Comparison of ENCODE assay signal across 30 cellular contexts in genomic region chr1:161928056-161928455, GRCh38.
"Had no signal": no experiment of that assay in that cellular context is flagged by ENCODE, and none has a peak within 500 bp of the region (broad histone marks: within the 10 kb centered on the region; RNA-seq: fewer than 3 reads in every experiment).

No MANE protein-coding gene starts in this region.

- DNase-seq: activated CD4-positive, alpha-beta memory T cell treated with anti-CD3 and anti-CD28 coated beads, Interleukin-2, amount 10 ng/mL, durations not matched to agents 7 days and 5 days; activated CD4-positive, alpha-beta T cell treated with anti-CD3 and anti-CD28 coated beads for 1 hour; activated CD4-positive, alpha-beta T cell treated with anti-CD3 and anti-CD28 coated beads for 4 hours; activated CD4-positive, alpha-beta T cell treated with anti-CD3 and anti-CD28 coated beads, Interleukin-2, amount 10 ng/mL, durations not matched to agents 7 days and 5 days; activated CD4-positive, alpha-beta T cell treated with anti-CD3 and anti-CD28 coated beads, Interleukin-2, amount 50 U/mL, for 4 hours; activated CD8-positive, alpha-beta memory T cell treated with anti-CD3 and anti-CD28 coated beads, Interleukin-2, amount 50 U/mL, for 48 hours; activated gamma-delta T cell; activated naive CD4-positive, alpha-beta T cell; activated naive CD4-positive, alpha-beta T cell treated with anti-CD3 and anti-CD28 coated beads, Interleukin-2, amount 10 ng/mL, durations not matched to agents 7 days and 5 days; activated naive CD8-positive, alpha-beta T cell treated with anti-CD3 and anti-CD28 coated beads, Interleukin-2, amount 10 ng/mL, durations not matched to agents 7 days and 5 days; activated T-cell treated with anti-CD3 and anti-CD28 coated beads for 4 hours; activated T-cell treated with anti-CD3 and anti-CD28 coated beads, Interleukin-2, amount 50 U/mL, for 24 hours; activated T-cell treated with anti-CD3 and anti-CD28 coated beads, Interleukin-2, amount 50 U/mL, for 72 hours; central memory CD4-positive, alpha-beta T cell; cerebellar nuclear complex; colonic mucosa; effector CD8-positive, alpha-beta T cell; esophagus squamous epithelium; foreskin fibroblast; gastrocnemius medialis; glutamatergic neuron; heart left ventricle; T-helper 2 cell had no signal

- H3K27me3 ChIP-seq: ascending aorta, breast epithelium, cardiac muscle cell, colonic mucosa, esophagus squamous epithelium, gastrocnemius medialis, heart left ventricle had no signal

- ATAC-seq: activated T-cell treated with anti-CD3 and anti-CD28 coated beads, Interleukin-2, amount 50 U/mL, for 72 hours; gastrocnemius medialis; heart left ventricle; WTC11 had no signal

- FAIRE-seq: endothelial cell of umbilical vein had no signal

- H3K27ac ChIP-seq: breast epithelium, cardiac muscle cell, colonic mucosa, epithelial cell of prostate, esophagus squamous epithelium, gastrocnemius medialis, heart left ventricle, VCaP had no signal

- H3K9me3 ChIP-seq: ascending aorta, breast epithelium, colonic mucosa, esophagus squamous epithelium, gastrocnemius medialis, heart left ventricle had no signal

- H3K4me3 ChIP-seq: ascending aorta, breast epithelium, cardiac muscle cell, colonic mucosa, esophagus squamous epithelium, gastrocnemius medialis, heart left ventricle had no signal

- H3K36me3 ChIP-seq: ascending aorta, breast epithelium, cardiac muscle cell, colonic mucosa, gastrocnemius medialis had no signal

- H3K4me1 ChIP-seq: breast epithelium, colonic mucosa had no signal
